ENCODE assay signal across 8 cellular contexts in genomic region chr17:36696805-36697204, GRCh38.
"Had no signal": no experiment of that assay in that cellular context is flagged by ENCODE, and none has a peak within 500 bp of the region (broad histone marks: within the 10 kb centered on the region; RNA-seq: fewer than 3 reads in every experiment).

No MANE protein-coding gene starts in this region.

- DNase-seq: GDM1, GF-D8 had no signal

- ATAC-seq: GM12878 had no signal

- FAIRE-seq: G401.6, GM12878, GM12891, GM12892, GM18507, GM19239 had no signal

- H3K4me3 ChIP-seq: GM12878 had no signal
